Comparison of ENCODE assay signal across 8 cellular contexts in genomic region chr2:70142590-70143313, GRCh38. TPM values are rescaled to one million over a fixed set of nuclear protein-coding genes. Genes with fewer than 3 reads are reported as not detected.
A peak's percentile ranks its signal among the peaks of the same experiment; 100 is the strongest.
DNase-seq lines count a peak whose midpoint lies in the region; ATAC-seq and TF ChIP-seq lines count a peak whose summit lies in the region.

No MANE protein-coding gene starts in this region.

- TF ChIP-seq CTCF in OCI-LY1 (IDR thresholded peaks at IDR 0.05; ENCODE audit: low read length), result peak; percentile 85
- peak; percentile 89 for TF ChIP-seq CTCF in mucosa of descending colon (IDR thresholded peaks at IDR 0.05)

- H3K4me1 ChIP-seq in OCI-LY1 (ENCODE audit: insufficient read depth, low read length, severe bottlenecking) (peaks cover 42% of the 10 kb centered on the region), mucosa of descending colon (ENCODE audit: low read depth) (peaks cover 9% of the 10 kb centered on the region)

- H3K4me3 ChIP-seq in OCI-LY1 (ENCODE audit: low read depth, low read length, poor library complexity, severe bottlenecking), result peak overlapping the region; percentile 64
- H3K4me3 ChIP-seq in mucosa of descending colon, result peak overlapping the region; percentile 23

- no peaks in the 10 kb centered on the region for H4K20me1 ChIP-seq in OCI-LY1 (ENCODE audit: insufficient read depth, low read length)

- peak; percentile 97 for DNase-seq in DMS153 treated with DMSO at 0.1 percent for 48 hours (lab: John Stamatoyannopoulos, UW; ENCODE audit: unreplicated experiment)
- peak; percentile 91 for DNase-seq in HuH-7.5 (ENCODE audit: low spot score)
- DNase-seq in activated T-cell treated with anti-CD3 and anti-CD28 coated beads for 1 hour (ENCODE audit: low read depth), result peak; percentile 100
- peak; percentile 92 for DNase-seq in epidermal melanocyte (ENCODE audit: insufficient read length, low spot score)
- peak; percentile 99 to 100 (median 100) for DNase-seq in mucosa of descending colon
- peak; percentile 99 for DNase-seq in stimulated activated CD8-positive, alpha-beta memory T cell treated with anti-CD3 and anti-CD28 coated beads, Interleukin-4, amount 100 ng/mL, for 1 hour (ENCODE audit: low read depth in 2 of 2, low spot score in 1 of 2)

- H3K9ac ChIP-seq in OCI-LY1 (ENCODE audit: low read length), result peak overlapping the region; percentile 96

- H3F3A ChIP-seq in OCI-LY1 (ENCODE audit: insufficient read depth, low read length), result 0 out of 2 replicates have a peak, but pooled peaks cover 5% of the 10 kb centered on the region

- H3K9me2 ChIP-seq in OCI-LY1 (ENCODE audit: low read depth, low read length), result no peaks in the 10 kb centered on the region

- H3K36me3 ChIP-seq in OCI-LY1 (ENCODE audit: insufficient read depth, low read length) (no peaks in the 10 kb centered on the region), mucosa of descending colon (ENCODE audit: low read depth) (peaks cover 3% of the 10 kb centered on the region)

- H3K79me2 ChIP-seq in OCI-LY1 (ENCODE audit: insufficient read depth, low read length), result no peaks in the 10 kb centered on the region

- no peak overlapping the region; the same call in 1 of the 2 replicates for H2AFZ ChIP-seq in OCI-LY1 (ENCODE audit: low read length)

- ATAC-seq in GM21528 (IDR thresholded peaks at IDR 0.05; ENCODE audit: low FRiP score, unreplicated experiment) (peak; percentile 66), mucosa of descending colon (peak; percentile 84)

- peak overlapping the region; percentile 94 for H3K27ac ChIP-seq in OCI-LY1 (ENCODE audit: low read depth, low read length, poor library complexity, severe bottlenecking)

- intact Hi-C loops in mucosa of descending colon (cut with DNase I, micrococcal nuclease), result loop anchor here (5.0 to 10.0 kb wide), 3 partner anchors 55 to 230 kb away; partner anchors contain the start of genes PCBP1 (in 2 of the 2) and MXD1 (in 1 of the 2)

- H3K27me3 ChIP-seq in OCI-LY1 (ENCODE audit: insufficient read depth, low read length), result no peaks in the 10 kb centered on the region

- H3K9me3 ChIP-seq in OCI-LY1 (ENCODE audit: low read length) (no peaks in the 10 kb centered on the region), mucosa of descending colon (no peaks in the 10 kb centered on the region)

- peak overlapping the region; percentile 98 for H3K4me2 ChIP-seq in OCI-LY1 (ENCODE audit: low read length)

RNA-seq across cellular contexts. Expression of gene C2orf42, which starts 48.1 kb away (rescaled TPM):
- 10 to 100 TPM in 2 of 3 donors, 1 to 10 TPM in 1; 7.6 to 17.2 (median 12.2) TPM for total RNA-seq in mucosa of descending colon

RNA-seq across cellular contexts. Expression of gene PCBP1, which starts 55.5 kb away (rescaled TPM):
- total RNA-seq in mucosa of descending colon, result 100 to 1,000 TPM; 243 to 383 (median 266) TPM

Comparison
In these comparisons a context has a peak if more than half of its experiments do, and no peak if none do; other contexts are left out.
1. Peak in every context shown above with its lines: DNase-seq, ATAC-seq, H3K4me3 ChIP-seq and H3K27ac ChIP-seq.